In genomic region chr17:39462644-39463375, GRCh38 we compare ENCODE assay signal across 8 cellular contexts. TPM values are rescaled to one million over a fixed set of nuclear protein-coding genes. Genes with fewer than 3 reads are reported as not detected.
A peak's percentile ranks its signal among the peaks of the same experiment; 100 is the strongest.
DNase-seq lines count a peak whose midpoint lies in the region; ATAC-seq, FAIRE-seq and TF ChIP-seq lines count a peak whose summit lies in the region.

No MANE protein-coding gene starts in this region.

- H3K4me1 ChIP-seq in ascending aorta (peaks cover 7 to 26% of the 10 kb centered on the region in 2 donors), small intestine (ENCODE audit: control insufficient read depth in 2 of 2, insufficient read depth in 1 of 2, low read depth in 1 of 2, low read length in 1 of 2) (no peaks in the 10 kb centered on the region)

- no peaks in the 10 kb centered on the region for H3K36me3 Mint-ChIP-seq in immature natural killer cell

- ATAC-seq in HG03442 (IDR thresholded peaks at IDR 0.05; ENCODE audit: unreplicated experiment): no peak
- ATAC-seq in HG02571 (IDR thresholded peaks at IDR 0.05; ENCODE audit: unreplicated experiment): no peak
- ATAC-seq in HG02610 (IDR thresholded peaks at IDR 0.05; ENCODE audit: unreplicated experiment): no peak

- H3K27me3 Mint-ChIP-seq in immature natural killer cell (ENCODE audit: low read depth in 3 of 3): peaks cover 6 to 23% (median 13%) of the 10 kb centered on the region in 3 donors

- 1 to 2% (median 1%) methylated on average over 27 of the region's 27 CpGs for WGBS in small intestine, 3 donors

- H3K27ac ChIP-seq in ascending aorta (peak overlapping the region; percentile 96), small intestine (ENCODE audit: low read depth in 1 of 2, low read length in 1 of 2) (peak overlapping the region; percentile 32 to 98)

- DNase-seq in CD1c-positive myeloid dendritic cell (ENCODE audit: extremely low spot score): peak; percentile 43
- peak; percentile 16 for DNase-seq in KG1 (lab: John Stamatoyannopoulos, UW)
- peak in 1 of 2 donors; percentile 64 for DNase-seq in ascending aorta (ENCODE audit: low spot score in 2 of 2)
- peak in 1 of 3 donors; percentile 3 for DNase-seq in immature natural killer cell
- DNase-seq in small intestine: peak; percentile 14

- H3K4me3 Mint-ChIP-seq in immature natural killer cell: peak overlapping the region; percentile 93 to 97 (median 94)

- intact Hi-C loops in ascending aorta (cut with DNase I): loop anchor here (5.0 kb wide), 3 partner anchors 61 to 289 kb away; partner anchors contain the start of genes CACNB1 and FBXL20

- TF ChIP-seq CTCF in ascending aorta (IDR thresholded peaks at IDR 0.05): no peak

- H3K9me3 Mint-ChIP-seq in immature natural killer cell: no peaks in the 10 kb centered on the region

- H3K4me3 ChIP-seq in ascending aorta (peak overlapping the region; percentile 68 to 81), small intestine (ENCODE audit: low read depth in 1 of 2, low read length in 2 of 2) (peak overlapping the region; percentile 85)

- H3K36me3 ChIP-seq in ascending aorta: no peaks in the 10 kb centered on the region
- no peaks in the 10 kb centered on the region for H3K36me3 ChIP-seq in small intestine (ENCODE audit: control insufficient read depth in 2 of 2, insufficient read depth in 2 of 2, low read length in 2 of 2)

- H3K9me3 ChIP-seq in ascending aorta (no peaks in the 10 kb centered on the region), small intestine (ENCODE audit: control insufficient read depth, low read depth) (no peaks in the 10 kb centered on the region)

- peaks cover 59 to 65% of the 10 kb centered on the region in 2 donors for H3K4me1 Mint-ChIP-seq in immature natural killer cell

- no peak for FAIRE-seq in small intestine (lab: Jason Lieb, UNC)

- H3K27me3 ChIP-seq in ascending aorta: no peaks in the 10 kb centered on the region
- no peaks in the 10 kb centered on the region for H3K27me3 ChIP-seq in small intestine (ENCODE audit: control insufficient read depth in 2 of 2, insufficient read depth in 2 of 2, low read length in 2 of 2)

- peak overlapping the region; percentile 91 to 96 (median 96) for H3K27ac Mint-ChIP-seq in immature natural killer cell

RNA-seq across cellular contexts. Expression of gene CDK12, which starts 1.5 kb away (rescaled TPM):
- total RNA-seq in ascending aorta: 25.2 TPM
- polyA plus RNA-seq in immature natural killer cell: 1 to 10 TPM in 2 of 3 donors, under 1 TPM in 1; 0.12 to 5.9 (median 1.7) TPM
- polyA plus RNA-seq in small intestine: 10 to 100 TPM in 1 of 3 donors, 1 to 10 TPM in 2; 6.2 to 15.5 (median 7.2) TPM

RNA-seq across cellular contexts. Expression of gene MED1, which starts 11.7 kb away (rescaled TPM):
- total RNA-seq in ascending aorta: 11.8 TPM
- 10 to 100 TPM in 2 of 3 donors, 1 to 10 TPM in 1; 8.6 to 27.2 (median 12.0) TPM for polyA plus RNA-seq in immature natural killer cell
- polyA plus RNA-seq in small intestine: 10 to 100 TPM in 1 of 3 donors, 1 to 10 TPM in 2; 4.5 to 13.8 (median 6.2) TPM
